Comparison of ENCODE assay signal across 8 cellular contexts in genomic region chr2:148875387-148876051, GRCh38. TPM values are rescaled to one million over a fixed set of nuclear protein-coding genes. Genes with fewer than 3 reads are reported as not detected.
DNase-seq lines count a peak whose midpoint lies in the region; ATAC-seq and TF ChIP-seq lines count a peak whose summit lies in the region.

No MANE protein-coding gene starts in this region.

- intact Hi-C loops in activated T-helper 1 cell treated with anti-CD3 and anti-CD28 coated beads, Interleukin-12 subunit alpha, Interleukin-12 subunit beta, Interleukin-2, Interleukin-4 antibody, amounts not matched to agents 30 ng/mL and 10 ng/mL and 1 ng/mL, durations not matched to agents 14 hours and 24 hours and 36 hours (cut with micrococcal nuclease): loop anchor here (1.0 to 5.0 kb wide), 9 partner anchors 12 to 855 kb away; partner anchors contain the start of genes MMADHC and ORC4

- peak; percentile 27 for DNase-seq in Daoy (ENCODE audit: low read depth)
- DNase-seq in activated T-helper 1 cell treated with anti-CD3 and anti-CD28 coated beads, Interleukin-12 subunit alpha, Interleukin-12 subunit beta, Interleukin-2, Interleukin-4 antibody, amounts not matched to agents 30 ng/mL and 10 ng/mL and 1 ng/mL, durations not matched to agents 14 hours and 24 hours and 36 hours (ENCODE audit: low spot score): no peak
- DNase-seq in left kidney (ENCODE audit: low read depth, low spot score): peak; percentile 26
- no peak for DNase-seq in tibial nerve (ENCODE audit: low spot score in 2 of 2)
- no peak for DNase-seq in central memory CD4-positive, alpha-beta T cell
- DNase-seq in NK-92 (lab: John Stamatoyannopoulos, UW; ENCODE audit: unreplicated experiment): no peak

- H3K4me1 Mint-ChIP-seq in activated T-helper 1 cell treated with anti-CD3 and anti-CD28 coated beads, Interleukin-12 subunit alpha, Interleukin-12 subunit beta, Interleukin-2, Interleukin-4 antibody, amounts not matched to agents 30 ng/mL and 10 ng/mL and 1 ng/mL, durations not matched to agents 14 hours and 24 hours and 36 hours (ENCODE audit: low read depth): peaks cover 15% of the 10 kb centered on the region

- H3K9me3 ChIP-seq in tibial nerve: no peaks in the 10 kb centered on the region

- peak overlapping the region; percentile 36 to 59 (median 46) for H3K4me3 ChIP-seq in tibial nerve

- H3K4me1 ChIP-seq in tibial nerve: peaks cover 0 to 29% (median 12%) of the 10 kb centered on the region in 4 donors

- TF ChIP-seq POLR2A in tibial nerve (IDR thresholded peaks at IDR 0.05): no peak

- whole genome bisulfite sequencing in tibial nerve, 2 donors: 0 to 4% methylated on average over 15 to 38 of the region's 74 CpGs

- no peak for TF ChIP-seq CTCF in tibial nerve (IDR thresholded peaks at IDR 0.05)

- H3K27ac Mint-ChIP-seq in activated T-helper 1 cell treated with anti-CD3 and anti-CD28 coated beads, Interleukin-12 subunit alpha, Interleukin-12 subunit beta, Interleukin-2, Interleukin-4 antibody, amounts not matched to agents 30 ng/mL and 10 ng/mL and 1 ng/mL, durations not matched to agents 14 hours and 24 hours and 36 hours: peak overlapping the region; percentile 70

- peak overlapping the region; percentile 91 for H3K4me3 Mint-ChIP-seq in activated T-helper 1 cell treated with anti-CD3 and anti-CD28 coated beads, Interleukin-12 subunit alpha, Interleukin-12 subunit beta, Interleukin-2, Interleukin-4 antibody, amounts not matched to agents 30 ng/mL and 10 ng/mL and 1 ng/mL, durations not matched to agents 14 hours and 24 hours and 36 hours

- H3K36me3 ChIP-seq in tibial nerve: no peaks in the 10 kb centered on the region

- peaks cover 3% of the 10 kb centered on the region for H3K9me3 Mint-ChIP-seq in activated T-helper 1 cell treated with anti-CD3 and anti-CD28 coated beads, Interleukin-12 subunit alpha, Interleukin-12 subunit beta, Interleukin-2, Interleukin-4 antibody, amounts not matched to agents 30 ng/mL and 10 ng/mL and 1 ng/mL, durations not matched to agents 14 hours and 24 hours and 36 hours

- H3K27ac ChIP-seq in tibial nerve: peak overlapping the region in 1 of 4 donors; percentile 30

- peaks cover 0 to 34% of the 10 kb centered on the region in 2 donors for H3K27me3 ChIP-seq in tibial nerve

- peak; percentile 36 for ATAC-seq in GM19395 (IDR thresholded peaks at IDR 0.05; ENCODE audit: unreplicated experiment)
- peak; percentile 41 for ATAC-seq in HG03280 (IDR thresholded peaks at IDR 0.05; ENCODE audit: unreplicated experiment)

- no peak for TF ChIP-seq EP300 in tibial nerve (IDR thresholded peaks at IDR 0.05)

- peaks cover 7% of the 10 kb centered on the region for H3K36me3 Mint-ChIP-seq in activated T-helper 1 cell treated with anti-CD3 and anti-CD28 coated beads, Interleukin-12 subunit alpha, Interleukin-12 subunit beta, Interleukin-2, Interleukin-4 antibody, amounts not matched to agents 30 ng/mL and 10 ng/mL and 1 ng/mL, durations not matched to agents 14 hours and 24 hours and 36 hours (ENCODE audit: low read depth)

- peaks cover 14% of the 10 kb centered on the region for H3K27me3 Mint-ChIP-seq in activated T-helper 1 cell treated with anti-CD3 and anti-CD28 coated beads, Interleukin-12 subunit alpha, Interleukin-12 subunit beta, Interleukin-2, Interleukin-4 antibody, amounts not matched to agents 30 ng/mL and 10 ng/mL and 1 ng/mL, durations not matched to agents 14 hours and 24 hours and 36 hours (ENCODE audit: insufficient read depth)

RNA-seq across cellular contexts. Expression of gene KIF5C, which starts 0.5 kb away (rescaled TPM):
- 3.2 and 5.1 TPM in 2 replicates for total RNA-seq in Daoy (2014; rRNA removed; shearing (Covaris generic))
- 17.9 and 20.7 TPM in 2 replicates for total RNA-seq in activated T-helper 1 cell treated with anti-CD3 and anti-CD28 coated beads, Interleukin-12 subunit alpha, Interleukin-12 subunit beta, Interleukin-2, Interleukin-4 antibody, amounts not matched to agents 30 ng/mL and 10 ng/mL and 1 ng/mL, durations not matched to agents 14 hours and 24 hours and 36 hours
- total RNA-seq in tibial nerve: 10 to 100 TPM; 10.8 to 47.9 (median 23.6) TPM

Comparison
In these comparisons a context has a peak if more than half of its experiments do, and no peak if none do; other contexts are left out.
1. DNase-seq: peak in Daoy (single experiment) and left kidney (single experiment); none in activated T-helper 1 cell treated with anti-CD3 and anti-CD28 coated beads, Interleukin-12 subunit alpha, Interleukin-12 subunit beta, Interleukin-2, Interleukin-4 antibody, amounts not matched to agents 30 ng/mL and 10 ng/mL and 1 ng/mL, durations not matched to agents 14 hours and 24 hours and 36 hours (single experiment), tibial nerve (0 of 2), central memory CD4-positive, alpha-beta T cell (single experiment) and NK-92 (single experiment).